In the genomic region with DNA sequence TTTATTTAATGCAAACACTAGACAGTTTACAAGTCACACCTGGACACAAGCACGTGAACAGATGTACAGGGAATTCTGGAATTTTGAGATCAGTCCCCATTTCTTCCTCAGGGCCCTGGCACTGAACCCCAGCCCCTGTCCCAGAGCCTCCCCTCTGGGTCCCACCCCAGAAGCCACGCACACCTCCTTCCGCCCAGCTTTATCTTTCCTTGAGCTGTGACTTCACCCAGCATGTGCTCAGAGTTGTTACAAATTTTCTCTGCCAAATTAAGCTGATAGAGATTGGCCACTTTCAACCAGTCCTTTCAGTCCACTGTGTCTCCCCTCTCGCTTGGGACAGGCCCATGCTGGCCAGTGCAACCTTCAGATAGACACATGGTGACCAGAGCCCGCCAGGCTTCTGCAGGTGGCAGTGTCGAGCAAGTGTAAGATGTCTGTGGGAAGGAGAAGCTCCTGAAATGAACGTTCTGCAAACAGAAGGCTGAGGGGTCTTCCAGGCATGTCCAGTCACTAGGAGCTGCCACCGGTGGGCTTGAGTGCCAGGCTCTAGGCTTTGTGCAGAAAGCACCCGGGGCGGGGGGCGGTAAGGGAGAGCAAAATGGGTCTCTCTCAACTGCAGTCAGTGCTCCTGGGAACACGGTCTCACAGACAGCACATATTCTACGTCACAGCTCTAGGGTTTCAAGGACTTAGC, we compare ENCODE assay signal across 13 cellular contexts.
A peak's percentile ranks its signal among the peaks of the same experiment; 100 is the strongest.
DNase-seq lines count a peak whose midpoint lies in the region; ATAC-seq, FAIRE-seq and TF ChIP-seq lines count a peak whose summit lies in the region.
"Had no signal": no experiment of that assay in that cellular context is flagged by ENCODE, and none has a peak within 500 bp of the region (broad histone marks: within the 10 kb centered on the region; RNA-seq: fewer than 3 reads in every experiment).

No MANE protein-coding gene starts in this region.

- no peaks in the 10 kb centered on the region for H3K9me2 ChIP-seq in PC-3 (replicated peaks; ENCODE audit: low read length)

- H3K4me3 ChIP-seq in cardiac muscle cell (no peak overlapping the region), PC-3 (ENCODE audit: low read length) (no peak overlapping the region), endothelial cell of umbilical vein (replicated peaks in 1 of 3; ENCODE audit: insufficient read depth in 1 of 3, low read depth in 1 of 3, low read length in 3 of 3) (no peak overlapping the region)
- H3K4me3 ChIP-seq: BLaER1 treated with 17β-estradiol and CSF1 and Interleukin-3, amounts not matched to agents 10 nM and 100 nM had no signal

- no peaks in the 10 kb centered on the region for H3K27me3 ChIP-seq in cardiac muscle cell
- H3K27me3 ChIP-seq in PC-3 (ENCODE audit: low read length), result no peaks in the 10 kb centered on the region
- H3K27me3 ChIP-seq in endothelial cell of umbilical vein (ENCODE audit: control insufficient read depth in 2 of 2, insufficient read depth in 2 of 2, low read length in 2 of 2), result no peaks in the 10 kb centered on the region
- H3K27me3 ChIP-seq: BLaER1 treated with 17β-estradiol and CSF1 and Interleukin-3, amounts not matched to agents 10 nM and 100 nM had no signal

- intact Hi-C loops in cardiac septum (cut with DNase I) (no loop called here), PC-3 (cut with micrococcal nuclease) (no loop called here), endothelial cell of umbilical vein (cut with micrococcal nuclease) (no loop called here)

- ATAC-seq in PC-3 (peak; percentile 44), GM21390 (IDR thresholded peaks at IDR 0.05; ENCODE audit: unreplicated experiment) (no peak)

- no peak overlapping the region for H2AFZ ChIP-seq in PC-3 (ENCODE audit: low read length)
- H2AFZ ChIP-seq in endothelial cell of umbilical vein (ENCODE audit: low read depth, low read length), result no peak overlapping the region

- peak; percentile 4 for FAIRE-seq in endothelial cell of umbilical vein (lab: Jason Lieb, UNC)
- FAIRE-seq: H54 had no signal

- H3K9me3 ChIP-seq in cardiac muscle cell (ENCODE audit: low read depth) (no peaks in the 10 kb centered on the region), PC-3 (ENCODE audit: low read length) (no peaks in the 10 kb centered on the region), endothelial cell of umbilical vein (replicated peaks; ENCODE audit: control insufficient read depth, insufficient read depth, low read length) (no peaks in the 10 kb centered on the region)
- H3K9me3 ChIP-seq: BLaER1 treated with 17β-estradiol and CSF1 and Interleukin-3, amounts not matched to agents 10 nM and 100 nM had no signal

- H3K4me1 ChIP-seq in cardiac muscle cell (ENCODE audit: low read depth), result no peaks in the 10 kb centered on the region
- peaks cover 4% of the 10 kb centered on the region; the same call in 1 of the 2 replicates for H3K4me1 ChIP-seq in PC-3 (ENCODE audit: insufficient read depth, low read length)
- H3K4me1 ChIP-seq in endothelial cell of umbilical vein (ENCODE audit: control insufficient read depth, extremely low read depth, insufficient read depth, low read length), result no peaks in the 10 kb centered on the region

- no peak overlapping the region for H3K27ac ChIP-seq in cardiac muscle cell
- no peak overlapping the region for H3K27ac ChIP-seq in PC-3 (ENCODE audit: low read length)
- no peak overlapping the region for H3K27ac ChIP-seq in endothelial cell of umbilical vein (ENCODE audit: insufficient read depth, low read depth, low read length)

- no peaks in the 10 kb centered on the region for H4K20me1 ChIP-seq in PC-3 (ENCODE audit: low read length)
- H4K20me1 ChIP-seq in endothelial cell of umbilical vein (replicated peaks; ENCODE audit: control insufficient read depth, extremely low read depth, insufficient read depth, low read length), result no peaks in the 10 kb centered on the region

- no peak for DNase-seq in cardiac muscle cell (ENCODE audit: low read depth in 1 of 2, low spot score in 1 of 2)
- no peak for DNase-seq in cardiac septum (ENCODE audit: low spot score)
- no peak for DNase-seq in PC-3
- DNase-seq in endothelial cell of umbilical vein (ENCODE audit: low read depth, low spot score), result no peak
- DNase-seq in SW 1271 (lab: John Stamatoyannopoulos, UW), result no peak
- DNase-seq in kidney tubule cell (ENCODE audit: low spot score), result no peak
- DNase-seq in medulla oblongata (ENCODE audit: extremely low spot score), result no peak
- DNase-seq: activated CD4-positive, CD25-positive, alpha-beta regulatory T cell treated with anti-CD3 and anti-CD28 coated beads, Interleukin-2, amount 50 U/mL, for 72 hours; naive B cell; NCI-H2081 treated with DMSO at 0.1 percent for 48 hours had no signal

- no peak overlapping the region for H3K9ac ChIP-seq in PC-3 (ENCODE audit: low read length)
- no peak overlapping the region for H3K9ac ChIP-seq in endothelial cell of umbilical vein (replicated peaks; ENCODE audit: extremely low read depth, insufficient read depth, low read length)
- H3K9ac ChIP-seq: BLaER1 treated with 17β-estradiol and CSF1 and Interleukin-3, amounts not matched to agents 10 nM and 100 nM had no signal

- POLR2A ChIA-PET in PC-3 (lab: Charles Lee; ENCODE audit: unreplicated experiment), result no interaction called here
- POLR2A ChIA-PET in endothelial cell of umbilical vein (lab: Charles Lee), result no interaction called here

- TF ChIP-seq POLR2A in endothelial cell of umbilical vein (IDR thresholded peaks at IDR 0.05; ENCODE audit: low read depth, low read length), result no peak

- H3F3A ChIP-seq in PC-3 (ENCODE audit: low read length, unreplicated experiment), result no peaks in the 10 kb centered on the region

- dilution Hi-C loops in endothelial cell of umbilical vein (cut with MboI; ENCODE audit: extremely low pct_ligation_motif_present, low sequenced_read_pairs), result no loop called here

- no peak overlapping the region for H3K4me2 ChIP-seq in PC-3 (ENCODE audit: low read length)
- H3K4me2 ChIP-seq in endothelial cell of umbilical vein (ENCODE audit: insufficient read depth, low read length), result no peak overlapping the region

- CTCF ChIA-PET in PC-3 (lab: Charles Lee) (no interaction called here), endothelial cell of umbilical vein (lab: Charles Lee) (interaction anchor here (1.7 to 2.6 kb wide), 2 partner anchors 315 to 317 kb away, joined by 10 to 13 read pairs; no protein-coding TSS in a partner anchor)

- H3K9me1 ChIP-seq in endothelial cell of umbilical vein (replicated peaks; ENCODE audit: control insufficient read depth, extremely low read depth, insufficient read depth, low read length), result no peaks in the 10 kb centered on the region

- H3K79me2 ChIP-seq in PC-3 (ENCODE audit: low read length) (no peaks in the 10 kb centered on the region), endothelial cell of umbilical vein (ENCODE audit: control insufficient read depth, insufficient read depth, low read length) (no peaks in the 10 kb centered on the region)

- H3K36me3 ChIP-seq in cardiac muscle cell, result no peaks in the 10 kb centered on the region
- no peaks in the 10 kb centered on the region for H3K36me3 ChIP-seq in PC-3 (ENCODE audit: low read depth, low read length)
- no peaks in the 10 kb centered on the region for H3K36me3 ChIP-seq in endothelial cell of umbilical vein (ENCODE audit: control insufficient read depth in 2 of 2, extremely low read depth in 1 of 2, insufficient read depth in 2 of 2, low read length in 2 of 2)

- BruUV-seq in PC-3 (replicated peaks; lab: Mats Ljungman, UMichigan), result no TSS peak
- no TSS peak for BruUV-seq in endothelial cell of umbilical vein (replicated peaks; lab: Mats Ljungman, UMichigan)

- peak; percentile 21 for TF ChIP-seq CTCF in cardiac muscle cell (IDR thresholded peaks at IDR 0.05; ENCODE audit: low read depth, low read length)
- TF ChIP-seq CTCF in PC-3 (conservative IDR thresholded peaks at IDR 0.05; ENCODE audit: low read depth, low read length), result peak; percentile 48
- no peak for TF ChIP-seq CTCF in endothelial cell of umbilical vein (IDR thresholded peaks at IDR 0.05; ENCODE audit: extremely low read depth in 1 of 2, insufficient read depth in 1 of 2, low read depth in 1 of 2, low read length in 2 of 2)

TF ChIP-seq in endothelial cell of umbilical vein, 7 proteins besides CTCF, POLR2A, EP300 and RAD21:
- TF ChIP-seq EZH2 (IDR thresholded peaks at IDR 0.05; ENCODE audit: borderline replicate concordance, low read depth, low read length, severe bottlenecking) (no peak), POLR2AphosphoS5 (IDR thresholded peaks at IDR 0.05; ENCODE audit: insufficient read depth, low read depth, low read length) (no peak), MAX (IDR thresholded peaks at IDR 0.05; ENCODE audit: insufficient read depth, insufficient read length) (no peak), JUN (IDR thresholded peaks at IDR 0.05; ENCODE audit: borderline replicate concordance, insufficient read depth, insufficient read length, low read depth) (no peak), GATA2 (IDR thresholded peaks at IDR 0.05; ENCODE audit: insufficient read depth, insufficient read length, low read depth, low read length) (no peak)

Comparison
In these comparisons a context has a peak if more than half of its experiments do, and no peak if none do; other contexts are left out.
1. CTCF ChIP-seq: peak in cardiac muscle cell (single experiment) and PC-3 (single experiment); none in endothelial cell of umbilical vein (0 of 2).